Comparison of ENCODE assay signal across 1 cellular context in genomic region chr10:3741688-3742461, GRCh38.
TF ChIP-seq lines count a peak whose summit lies in the region.

No MANE protein-coding gene starts in this region.

TF ChIP-seq in GM23338, 12 proteins besides CTCF, POLR2A, EP300 and RAD21 (continued from another document):
- TF ChIP-seq ZNF462 (CRISPR knock-in tag; IDR thresholded peaks at IDR 0.05) (no peak), EZH2phosphoT487 (IDR thresholded peaks at IDR 0.05; ENCODE audit: unreplicated experiment) (no peak), CREB1 (CRISPR knock-in tag; IDR thresholded peaks at IDR 0.05; ENCODE audit: low read depth) (no peak), STAT1 (IDR thresholded peaks at IDR 0.05; ENCODE audit: unreplicated experiment) (no peak)
